1 cellular context compared by ENCODE assay signal in the genomic region with DNA sequence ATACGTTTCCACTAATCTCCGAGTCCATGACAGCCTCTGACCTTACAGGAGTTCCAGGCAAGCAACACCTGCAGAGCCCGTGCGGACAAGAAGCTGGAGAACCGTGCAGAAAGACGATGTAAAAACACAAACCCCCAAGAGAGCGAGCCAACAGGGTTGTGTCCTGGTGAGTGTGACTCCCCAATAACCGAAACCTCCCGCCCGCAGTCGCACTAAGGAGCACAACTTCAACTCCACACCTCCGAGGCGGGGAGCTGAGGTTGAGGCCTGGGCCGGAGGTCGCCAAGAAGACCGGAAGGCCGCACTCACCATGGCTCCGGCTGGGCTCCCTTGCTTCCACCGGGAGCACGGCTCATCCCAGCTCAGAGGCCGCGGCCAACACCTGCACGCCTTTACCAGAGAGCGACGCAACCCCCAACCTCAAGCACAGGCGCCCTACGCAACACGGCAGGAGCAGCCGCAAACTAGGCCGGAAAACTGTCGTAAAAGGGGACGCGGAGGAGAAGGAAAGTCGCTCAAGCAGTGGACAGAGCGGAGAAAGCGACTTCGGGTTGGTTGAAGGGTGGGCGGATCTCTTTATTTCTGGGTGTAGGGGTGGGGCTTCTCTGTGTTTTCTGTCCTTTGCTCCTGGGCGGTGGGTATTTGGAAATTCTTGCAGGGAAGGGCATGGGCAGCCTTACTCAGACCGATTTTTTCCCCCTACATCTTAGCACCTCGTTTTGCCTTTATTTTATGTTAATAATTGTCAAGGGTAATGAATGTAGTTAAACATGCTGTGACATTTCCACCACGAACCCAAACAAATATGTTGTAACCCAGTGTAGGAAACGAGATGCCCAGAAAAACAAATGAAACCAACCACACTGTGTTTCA.
TF ChIP-seq lines count a peak whose summit lies in the region.

A gene (minus strand): TSS at position 446 of the 873 bp plus-strand sequence. CDS start 134 bp downstream, at position 312.

TF ChIP-seq in HepG2, 621 proteins besides CTCF, POLR2A, EP300 and RAD21 (continued from another document and continues in another):
- TF ChIP-seq, protein P1, sequence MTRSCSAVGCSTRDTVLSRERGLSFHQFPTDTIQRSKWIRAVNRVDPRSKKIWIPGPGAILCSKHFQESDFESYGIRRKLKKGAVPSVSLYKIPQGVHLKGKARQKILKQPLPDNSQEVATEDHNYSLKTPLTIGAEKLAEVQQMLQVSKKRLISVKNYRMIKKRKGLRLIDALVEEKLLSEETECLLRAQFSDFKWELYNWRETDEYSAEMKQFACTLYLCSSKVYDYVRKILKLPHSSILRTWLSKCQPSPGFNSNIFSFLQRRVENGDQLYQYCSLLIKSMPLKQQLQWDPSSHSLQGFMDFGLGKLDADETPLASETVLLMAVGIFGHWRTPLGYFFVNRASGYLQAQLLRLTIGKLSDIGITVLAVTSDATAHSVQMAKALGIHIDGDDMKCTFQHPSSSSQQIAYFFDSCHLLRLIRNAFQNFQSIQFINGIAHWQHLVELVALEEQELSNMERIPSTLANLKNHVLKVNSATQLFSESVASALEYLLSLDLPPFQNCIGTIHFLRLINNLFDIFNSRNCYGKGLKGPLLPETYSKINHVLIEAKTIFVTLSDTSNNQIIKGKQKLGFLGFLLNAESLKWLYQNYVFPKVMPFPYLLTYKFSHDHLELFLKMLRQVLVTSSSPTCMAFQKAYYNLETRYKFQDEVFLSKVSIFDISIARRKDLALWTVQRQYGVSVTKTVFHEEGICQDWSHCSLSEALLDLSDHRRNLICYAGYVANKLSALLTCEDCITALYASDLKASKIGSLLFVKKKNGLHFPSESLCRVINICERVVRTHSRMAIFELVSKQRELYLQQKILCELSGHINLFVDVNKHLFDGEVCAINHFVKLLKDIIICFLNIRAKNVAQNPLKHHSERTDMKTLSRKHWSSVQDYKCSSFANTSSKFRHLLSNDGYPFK (CRISPR knock-in tag; IDR thresholded peaks at IDR 0.05; ENCODE audit: borderline replicate concordance), result peak; percentile 82; the same call in 1 of the 2 replicates
- TF ChIP-seq, protein P2, sequence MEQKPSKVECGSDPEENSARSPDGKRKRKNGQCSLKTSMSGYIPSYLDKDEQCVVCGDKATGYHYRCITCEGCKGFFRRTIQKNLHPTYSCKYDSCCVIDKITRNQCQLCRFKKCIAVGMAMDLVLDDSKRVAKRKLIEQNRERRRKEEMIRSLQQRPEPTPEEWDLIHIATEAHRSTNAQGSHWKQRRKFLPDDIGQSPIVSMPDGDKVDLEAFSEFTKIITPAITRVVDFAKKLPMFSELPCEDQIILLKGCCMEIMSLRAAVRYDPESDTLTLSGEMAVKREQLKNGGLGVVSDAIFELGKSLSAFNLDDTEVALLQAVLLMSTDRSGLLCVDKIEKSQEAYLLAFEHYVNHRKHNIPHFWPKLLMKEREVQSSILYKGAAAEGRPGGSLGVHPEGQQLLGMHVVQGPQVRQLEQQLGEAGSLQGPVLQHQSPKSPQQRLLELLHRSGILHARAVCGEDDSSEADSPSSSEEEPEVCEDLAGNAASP (CRISPR knock-in tag; IDR thresholded peaks at IDR 0.05; ENCODE audit: borderline replicate concordance), result no peak
- TF ChIP-seq POLR2G (IDR thresholded peaks at IDR 0.05; ENCODE audit: low read depth, low read length), result peak; percentile 95
- TF ChIP-seq ZFYVE20 (CRISPR knock-in tag; IDR thresholded peaks at IDR 0.05; ENCODE audit: borderline replicate concordance, low read depth), result no peak
- no peak for TF ChIP-seq ZNF746 (CRISPR knock-in tag; IDR thresholded peaks at IDR 0.05)
- TF ChIP-seq, protein P3, sequence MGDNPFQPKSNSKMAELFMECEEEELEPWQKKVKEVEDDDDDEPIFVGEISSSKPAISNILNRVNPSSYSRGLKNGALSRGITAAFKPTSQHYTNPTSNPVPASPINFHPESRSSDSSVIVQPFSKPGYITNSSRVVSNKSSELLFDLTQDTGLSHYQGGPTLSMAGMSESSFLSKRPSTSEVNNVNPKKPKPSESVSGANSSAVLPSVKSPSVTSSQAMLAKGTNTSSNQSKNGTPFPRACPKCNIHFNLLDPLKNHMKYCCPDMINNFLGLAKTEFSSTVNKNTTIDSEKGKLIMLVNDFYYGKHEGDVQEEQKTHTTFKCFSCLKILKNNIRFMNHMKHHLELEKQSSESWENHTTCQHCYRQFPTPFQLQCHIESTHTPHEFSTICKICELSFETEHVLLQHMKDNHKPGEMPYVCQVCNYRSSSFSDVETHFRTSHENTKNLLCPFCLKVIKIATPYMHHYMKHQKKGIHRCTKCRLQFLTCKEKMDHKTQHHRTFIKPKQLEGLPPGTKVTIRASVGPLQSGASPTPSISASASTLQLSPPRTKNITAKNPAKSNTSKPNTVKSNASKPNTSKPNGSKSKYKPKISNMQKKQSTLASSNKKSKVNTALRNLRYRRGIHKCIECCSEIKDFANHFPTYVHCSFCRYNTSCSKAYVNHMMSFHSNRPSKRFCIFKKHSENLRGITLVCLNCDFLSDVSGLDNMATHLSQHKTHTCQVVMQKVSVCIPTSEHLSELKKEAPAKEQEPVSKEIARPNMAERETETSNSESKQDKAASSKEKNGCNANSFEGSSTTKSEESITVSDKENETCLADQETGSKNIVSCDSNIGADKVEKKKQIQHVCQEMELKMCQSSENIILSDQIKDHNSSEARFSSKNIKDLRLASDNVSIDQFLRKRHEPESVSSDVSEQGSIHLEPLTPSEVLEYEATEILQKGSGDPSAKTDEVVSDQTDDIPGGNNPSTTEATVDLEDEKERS (CRISPR knock-in tag; IDR thresholded peaks at IDR 0.05), result peak; percentile 33; the same call in 1 of the 2 replicates
- TF ChIP-seq, protein P4, sequence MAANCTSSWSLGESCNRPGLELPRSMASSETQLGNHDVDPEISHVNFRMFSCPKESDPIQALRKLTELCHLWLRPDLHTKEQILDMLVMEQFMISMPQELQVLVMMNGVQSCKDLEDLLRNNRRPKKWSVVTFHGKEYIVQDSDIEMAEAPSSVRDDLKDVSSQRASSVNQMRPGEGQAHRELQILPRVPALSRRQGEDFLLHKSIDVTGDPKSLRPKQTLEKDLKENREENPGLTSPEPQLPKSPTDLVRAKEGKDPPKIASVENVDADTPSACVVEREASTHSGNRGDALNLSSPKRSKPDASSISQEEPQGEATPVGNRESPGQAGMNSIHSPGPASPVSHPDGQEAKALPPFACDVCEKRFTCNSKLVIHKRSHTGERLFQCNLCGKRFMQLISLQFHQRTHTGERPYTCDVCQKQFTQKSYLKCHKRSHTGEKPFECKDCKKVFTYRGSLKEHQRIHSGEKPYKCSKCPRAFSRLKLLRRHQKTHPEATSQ (CRISPR knock-in tag; IDR thresholded peaks at IDR 0.05; ENCODE audit: borderline replicate concordance), result peak; percentile 91
- TF ChIP-seq, protein P5, sequence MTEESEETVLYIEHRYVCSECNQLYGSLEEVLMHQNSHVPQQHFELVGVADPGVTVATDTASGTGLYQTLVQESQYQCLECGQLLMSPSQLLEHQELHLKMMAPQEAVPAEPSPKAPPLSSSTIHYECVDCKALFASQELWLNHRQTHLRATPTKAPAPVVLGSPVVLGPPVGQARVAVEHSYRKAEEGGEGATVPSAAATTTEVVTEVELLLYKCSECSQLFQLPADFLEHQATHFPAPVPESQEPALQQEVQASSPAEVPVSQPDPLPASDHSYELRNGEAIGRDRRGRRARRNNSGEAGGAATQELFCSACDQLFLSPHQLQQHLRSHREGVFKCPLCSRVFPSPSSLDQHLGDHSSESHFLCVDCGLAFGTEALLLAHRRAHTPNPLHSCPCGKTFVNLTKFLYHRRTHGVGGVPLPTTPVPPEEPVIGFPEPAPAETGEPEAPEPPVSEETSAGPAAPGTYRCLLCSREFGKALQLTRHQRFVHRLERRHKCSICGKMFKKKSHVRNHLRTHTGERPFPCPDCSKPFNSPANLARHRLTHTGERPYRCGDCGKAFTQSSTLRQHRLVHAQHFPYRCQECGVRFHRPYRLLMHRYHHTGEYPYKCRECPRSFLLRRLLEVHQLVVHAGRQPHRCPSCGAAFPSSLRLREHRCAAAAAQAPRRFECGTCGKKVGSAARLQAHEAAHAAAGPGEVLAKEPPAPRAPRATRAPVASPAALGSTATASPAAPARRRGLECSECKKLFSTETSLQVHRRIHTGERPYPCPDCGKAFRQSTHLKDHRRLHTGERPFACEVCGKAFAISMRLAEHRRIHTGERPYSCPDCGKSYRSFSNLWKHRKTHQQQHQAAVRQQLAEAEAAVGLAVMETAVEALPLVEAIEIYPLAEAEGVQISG (CRISPR knock-in tag; IDR thresholded peaks at IDR 0.05), result peak; percentile 91
- TF ChIP-seq MTF2 (CRISPR knock-in tag; IDR thresholded peaks at IDR 0.05; ENCODE audit: borderline replicate concordance), result 0 out of 2 replicates have a peak, but pooled peaks have one; percentile 25
- no peak; the same call in 1 of the 2 replicates for TF ChIP-seq ZNF552 (CRISPR knock-in tag; IDR thresholded peaks at IDR 0.05; ENCODE audit: borderline replicate concordance)
- peak; percentile 85; the same call in 1 of the 2 replicates for TF ChIP-seq ZNF558 (CRISPR knock-in tag; IDR thresholded peaks at IDR 0.05; ENCODE audit: borderline replicate concordance)
- TF ChIP-seq MTA1 (CRISPR knock-in tag; IDR thresholded peaks at IDR 0.05; ENCODE audit: borderline replicate concordance), result peak; percentile 80; the same call in 1 of the 2 replicates
- TF ChIP-seq ZNF709 (CRISPR knock-in tag; IDR thresholded peaks at IDR 0.05), result peak; percentile 87; the same call in 1 of the 2 replicates
- peak; percentile 68 for TF ChIP-seq PITX1 (CRISPR knock-in tag; IDR thresholded peaks at IDR 0.05)
- TF ChIP-seq ZNF282 (IDR thresholded peaks at IDR 0.05; ENCODE audit: partially characterized antibody), result no peak
- TF ChIP-seq, protein P6, sequence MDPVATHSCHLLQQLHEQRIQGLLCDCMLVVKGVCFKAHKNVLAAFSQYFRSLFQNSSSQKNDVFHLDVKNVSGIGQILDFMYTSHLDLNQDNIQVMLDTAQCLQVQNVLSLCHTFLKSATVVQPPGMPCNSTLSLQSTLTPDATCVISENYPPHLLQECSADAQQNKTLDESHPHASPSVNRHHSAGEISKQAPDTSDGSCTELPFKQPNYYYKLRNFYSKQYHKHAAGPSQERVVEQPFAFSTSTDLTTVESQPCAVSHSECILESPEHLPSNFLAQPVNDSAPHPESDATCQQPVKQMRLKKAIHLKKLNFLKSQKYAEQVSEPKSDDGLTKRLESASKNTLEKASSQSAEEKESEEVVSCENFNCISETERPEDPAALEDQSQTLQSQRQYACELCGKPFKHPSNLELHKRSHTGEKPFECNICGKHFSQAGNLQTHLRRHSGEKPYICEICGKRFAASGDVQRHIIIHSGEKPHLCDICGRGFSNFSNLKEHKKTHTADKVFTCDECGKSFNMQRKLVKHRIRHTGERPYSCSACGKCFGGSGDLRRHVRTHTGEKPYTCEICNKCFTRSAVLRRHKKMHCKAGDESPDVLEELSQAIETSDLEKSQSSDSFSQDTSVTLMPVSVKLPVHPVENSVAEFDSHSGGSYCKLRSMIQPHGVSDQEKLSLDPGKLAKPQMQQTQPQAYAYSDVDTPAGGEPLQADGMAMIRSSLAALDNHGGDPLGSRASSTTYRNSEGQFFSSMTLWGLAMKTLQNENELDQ (CRISPR knock-in tag; IDR thresholded peaks at IDR 0.05; ENCODE audit: borderline replicate concordance), result no peak
- TF ChIP-seq SIX1 (CRISPR knock-in tag; IDR thresholded peaks at IDR 0.05; ENCODE audit: borderline replicate concordance), result no peak
- TF ChIP-seq ZNF317 (CRISPR knock-in tag; IDR thresholded peaks at IDR 0.05), result peak; percentile 81
- TF ChIP-seq MIXL1 (CRISPR knock-in tag; IDR thresholded peaks at IDR 0.05), result peak; percentile 76
- TF ChIP-seq ZNF20 (CRISPR knock-in tag; IDR thresholded peaks at IDR 0.05), result peak; percentile 81
- TF ChIP-seq, protein P7, sequence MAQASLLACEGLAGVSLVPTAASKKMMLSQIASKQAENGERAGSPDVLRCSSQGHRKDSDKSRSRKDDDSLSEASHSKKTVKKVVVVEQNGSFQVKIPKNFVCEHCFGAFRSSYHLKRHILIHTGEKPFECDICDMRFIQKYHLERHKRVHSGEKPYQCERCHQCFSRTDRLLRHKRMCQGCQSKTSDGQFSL (CRISPR knock-in tag; IDR thresholded peaks at IDR 0.05), result peak; percentile 72; the same call in 1 of the 2 replicates
- no peak for TF ChIP-seq MYNN (CRISPR knock-in tag; IDR thresholded peaks at IDR 0.05; ENCODE audit: low read depth)
- TF ChIP-seq ZNF562 (CRISPR knock-in tag; IDR thresholded peaks at IDR 0.05; ENCODE audit: borderline replicate concordance), result no peak
- TF ChIP-seq ZNF274 (CRISPR knock-in tag; IDR thresholded peaks at IDR 0.05), result 0 out of 2 replicates have a peak, but pooled peaks have one; percentile 68
- peak; percentile 28; the same call in 1 of the 2 replicates for TF ChIP-seq TP53 (CRISPR knock-in tag; conservative IDR thresholded peaks at IDR 0.05)
- peak; percentile 96 for TF ChIP-seq REPIN1 (CRISPR knock-in tag; IDR thresholded peaks at IDR 0.05; ENCODE audit: borderline replicate concordance, low read depth)
- no peak for TF ChIP-seq HNF4G (IDR thresholded peaks at IDR 0.05; ENCODE audit: borderline replicate concordance, low read depth, low read length)
- TF ChIP-seq HNF4G (CRISPR knock-in tag; IDR thresholded peaks at IDR 0.05; ENCODE audit: borderline replicate concordance, low read depth), result peak; percentile 23; the same call in 1 of the 2 replicates
- no peak for TF ChIP-seq ISX (CRISPR knock-in tag; conservative IDR thresholded peaks at IDR 0.05)
- TF ChIP-seq ZNF674 (CRISPR knock-in tag; IDR thresholded peaks at IDR 0.05; ENCODE audit: low read depth), result 0 out of 2 replicates have a peak, but pooled peaks have one; percentile 49
- TF ChIP-seq SSRP1 (CRISPR knock-in tag; IDR thresholded peaks at IDR 0.05), result 0 out of 2 replicates have a peak, but pooled peaks have one; percentile 30
- no peak for TF ChIP-seq PAWR (CRISPR knock-in tag; IDR thresholded peaks at IDR 0.05; ENCODE audit: borderline replicate concordance)
- TF ChIP-seq ZNF660 (CRISPR knock-in tag; IDR thresholded peaks at IDR 0.05; ENCODE audit: borderline replicate concordance, low read depth), result no peak
- peak; percentile 88; the same call in 1 of the 2 replicates for TF ChIP-seq DNMT3B (CRISPR knock-in tag; conservative IDR thresholded peaks at IDR 0.05)
- TF ChIP-seq ZSCAN29 (CRISPR knock-in tag; conservative IDR thresholded peaks at IDR 0.05), result 0 out of 2 replicates have a peak, but pooled peaks have one; percentile 78
- TF ChIP-seq ZNF605 (CRISPR knock-in tag; IDR thresholded peaks at IDR 0.05), result peak; percentile 93
- TF ChIP-seq NONO (IDR thresholded peaks at IDR 0.05), result no peak
- TF ChIP-seq NONO (CRISPR knock-in tag; conservative IDR thresholded peaks at IDR 0.05), result peak; percentile 96
- TF ChIP-seq YY1 (IDR thresholded peaks at IDR 0.05; ENCODE audit: insufficient read depth, insufficient replicate concordance, low read depth, low read length), result no peak
- peak; percentile 43; the same call in 1 of the 2 replicates for TF ChIP-seq HCFC1 (IDR thresholded peaks at IDR 0.05; ENCODE audit: low read depth, low read length)
- TF ChIP-seq ZNF607 (CRISPR knock-in tag; IDR thresholded peaks at IDR 0.05; ENCODE audit: borderline replicate concordance), result peak; percentile 80; the same call in 1 of the 2 replicates
- TF ChIP-seq DPF2 (CRISPR knock-in tag; IDR thresholded peaks at IDR 0.05; ENCODE audit: borderline replicate concordance, low read depth), result no peak
- TF ChIP-seq, protein P8, sequence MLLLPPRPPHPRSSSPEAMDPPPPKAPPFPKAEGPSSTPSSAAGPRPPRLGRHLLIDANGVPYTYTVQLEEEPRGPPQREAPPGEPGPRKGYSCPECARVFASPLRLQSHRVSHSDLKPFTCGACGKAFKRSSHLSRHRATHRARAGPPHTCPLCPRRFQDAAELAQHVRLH (CRISPR knock-in tag; IDR thresholded peaks at IDR 0.05; ENCODE audit: borderline replicate concordance, low read depth), result peak; percentile 45; the same call in 1 of the 2 replicates
- TF ChIP-seq SP1 (IDR thresholded peaks at IDR 0.05), result no peak
- TF ChIP-seq SP1 (CRISPR knock-in tag; IDR thresholded peaks at IDR 0.05), result no peak; the same call in 1 of the 2 replicates
- no peak for TF ChIP-seq HDAC6 (IDR thresholded peaks at IDR 0.05; ENCODE audit: low read depth, low read length)
- 0 out of 2 replicates have a peak, but pooled peaks have one; percentile 52 for TF ChIP-seq ZNF12 (CRISPR knock-in tag; IDR thresholded peaks at IDR 0.05)
